Comparison of ENCODE assay signal across 28 cellular contexts in the genomic region with DNA sequence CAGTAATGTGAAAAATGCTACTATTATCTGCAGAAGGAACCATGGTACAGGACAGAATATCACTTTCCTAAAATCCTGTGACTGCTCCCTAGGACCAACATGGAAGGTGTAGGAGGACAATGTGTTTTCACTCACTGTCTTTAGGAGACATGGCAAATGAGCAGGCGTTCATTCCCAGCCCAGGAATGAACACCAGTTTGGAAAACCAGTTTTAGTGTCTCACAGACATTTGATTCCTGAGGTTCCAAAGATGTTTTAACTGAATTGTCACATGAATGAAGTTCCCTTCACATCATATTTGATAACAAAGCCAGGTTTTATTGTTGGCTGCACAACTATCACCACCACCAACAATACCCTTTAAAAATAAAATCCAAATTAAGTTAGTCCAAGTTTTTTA.
"Had no signal": no experiment of that assay in that cellular context is flagged by ENCODE, and none has a peak within 500 bp of the region (broad histone marks: within the 10 kb centered on the region; RNA-seq: fewer than 3 reads in every experiment).

No MANE protein-coding gene starts in this region.

- H3K4me3 Mint-ChIP-seq: naive thymus-derived CD4-positive, alpha-beta T cell; natural killer cell; nephron; neural crest cell; stimulated activated effector memory CD8-positive, alpha-beta T cell treated with anti-CD3 and anti-CD28 coated beads, Interleukin-12 subunit alpha, Interleukin-12 subunit beta, amount 100 ng/mL, for 72 hours; stimulated activated naive B cell treated with anti-CD40 and anti-IgM and Interleukin-4, amounts not matched to agents 10 μg/mL and 1 μg/mL and 100 μg/mL, for 72 hours; stimulated activated naive CD8-positive, alpha-beta T cell treated with anti-CD3 and anti-CD28 coated beads, Interleukin-15, Interleukin-2, amounts not matched to agents 100 ng/mL and 50 ng/mL, for 24 hours; type B pancreatic cell had no signal

- H3K4me1 ChIP-seq: psoas muscle, right lobe of liver, sigmoid colon, stomach, thyroid gland, tibial nerve, upper lobe of right lung, uterus had no signal

- H3K27me3 ChIP-seq: ovary, right lobe of liver, sigmoid colon, stomach, thyroid gland, tibial nerve, upper lobe of right lung, uterus had no signal

- H3K27ac ChIP-seq: ovary, psoas muscle, right lobe of liver, sigmoid colon, stomach, thoracic aorta, thyroid gland, tibial nerve, upper lobe of right lung, uterus had no signal

- H3K4me1 Mint-ChIP-seq: naive thymus-derived CD4-positive, alpha-beta T cell; natural killer cell; neural crest cell; stimulated activated effector memory CD8-positive, alpha-beta T cell treated with anti-CD3 and anti-CD28 coated beads, Interleukin-12 subunit alpha, Interleukin-12 subunit beta, amount 100 ng/mL, for 72 hours; stimulated activated naive B cell treated with anti-CD40 and anti-IgM and Interleukin-4, amounts not matched to agents 10 μg/mL and 1 μg/mL and 100 μg/mL, for 72 hours had no signal

- H3K9me3 ChIP-seq: ovary, psoas muscle, right lobe of liver, sigmoid colon, stomach, thoracic aorta, thyroid gland, tibial nerve, upper lobe of right lung, uterus had no signal

- H3K36me3 Mint-ChIP-seq: naive thymus-derived CD4-positive, alpha-beta T cell; natural killer cell; stimulated activated effector memory CD8-positive, alpha-beta T cell treated with anti-CD3 and anti-CD28 coated beads, Interleukin-12 subunit alpha, Interleukin-12 subunit beta, amount 100 ng/mL, for 72 hours; stimulated activated naive B cell treated with anti-CD40 and anti-IgM and Interleukin-4, amounts not matched to agents 10 μg/mL and 1 μg/mL and 100 μg/mL, for 72 hours; type B pancreatic cell had no signal

- H3K4me3 ChIP-seq: ovary, psoas muscle, right lobe of liver, sigmoid colon, stomach, thoracic aorta, thyroid gland, tibial nerve, upper lobe of right lung, uterus had no signal

- H3K27me3 Mint-ChIP-seq: progenitor cell of endocrine pancreas, type B pancreatic cell had no signal

- H3K27ac Mint-ChIP-seq: naive thymus-derived CD4-positive, alpha-beta T cell; natural killer cell; nephron; progenitor cell of endocrine pancreas; stimulated activated effector memory CD8-positive, alpha-beta T cell treated with anti-CD3 and anti-CD28 coated beads, Interleukin-12 subunit alpha, Interleukin-12 subunit beta, amount 100 ng/mL, for 72 hours; stimulated activated naive B cell treated with anti-CD40 and anti-IgM and Interleukin-4, amounts not matched to agents 10 μg/mL and 1 μg/mL and 100 μg/mL, for 72 hours; stimulated activated naive CD8-positive, alpha-beta T cell treated with anti-CD3 and anti-CD28 coated beads, Interleukin-15, Interleukin-2, amounts not matched to agents 100 ng/mL and 50 ng/mL, for 24 hours; type B pancreatic cell had no signal

- DNase-seq: naive thymus-derived CD4-positive, alpha-beta T cell; natural killer cell; occipital lobe; ovary; posterior cingulate gyrus; psoas muscle; right cardiac atrium; right lobe of liver; sigmoid colon; small intestine; stimulated activated CD4-positive, alpha-beta T cell treated with anti-CD3 and anti-CD28 coated beads, Interleukin-15, amount 100 ng/mL, for 24 hours; stimulated activated CD4-positive, alpha-beta T cell treated with anti-CD3 and anti-CD28 coated beads, Interleukin-2, amount 100 ng/mL, for 24 hours; stimulated activated CD4-positive, alpha-beta T cell treated with anti-CD3 and anti-CD28 coated beads, Interleukin-2, amount 100 ng/mL, for 48 hours; stimulated activated CD4-positive, alpha-beta T cell treated with anti-CD3 and anti-CD28 coated beads, Interleukin-4, amount 100 ng/mL, for 24 hours; stimulated activated naive B cell treated with anti-CD40 and anti-IgM and Interleukin-4, amounts not matched to agents 10 μg/mL and 1 μg/mL and 100 μg/mL, for 72 hours; stimulated activated naive CD4-positive, alpha-beta T cell treated with Interleukin-2 at 50 U/mL for 16 hours; stomach; thyroid gland; upper lobe of right lung; uterus had no signal

- H3K36me3 ChIP-seq: ovary, right lobe of liver, sigmoid colon, stomach, thoracic aorta, thyroid gland, tibial nerve, upper lobe of right lung, uterus had no signal

- H3K9me3 Mint-ChIP-seq: naive thymus-derived CD4-positive, alpha-beta T cell; natural killer cell; nephron; neural crest cell; stimulated activated effector memory CD8-positive, alpha-beta T cell treated with anti-CD3 and anti-CD28 coated beads, Interleukin-12 subunit alpha, Interleukin-12 subunit beta, amount 100 ng/mL, for 72 hours; stimulated activated naive CD8-positive, alpha-beta T cell treated with anti-CD3 and anti-CD28 coated beads, Interleukin-15, Interleukin-2, amounts not matched to agents 100 ng/mL and 50 ng/mL, for 24 hours; type B pancreatic cell had no signal
